Comparison of ENCODE assay signal across 8 cellular contexts in genomic region chr10:116742367-116743265, GRCh38. TPM values are rescaled to one million over a fixed set of nuclear protein-coding genes. Genes with fewer than 3 reads are reported as not detected.
DNase-seq lines count a peak whose midpoint lies in the region; ATAC-seq and TF ChIP-seq lines count a peak whose summit lies in the region.

A gene with protein sequence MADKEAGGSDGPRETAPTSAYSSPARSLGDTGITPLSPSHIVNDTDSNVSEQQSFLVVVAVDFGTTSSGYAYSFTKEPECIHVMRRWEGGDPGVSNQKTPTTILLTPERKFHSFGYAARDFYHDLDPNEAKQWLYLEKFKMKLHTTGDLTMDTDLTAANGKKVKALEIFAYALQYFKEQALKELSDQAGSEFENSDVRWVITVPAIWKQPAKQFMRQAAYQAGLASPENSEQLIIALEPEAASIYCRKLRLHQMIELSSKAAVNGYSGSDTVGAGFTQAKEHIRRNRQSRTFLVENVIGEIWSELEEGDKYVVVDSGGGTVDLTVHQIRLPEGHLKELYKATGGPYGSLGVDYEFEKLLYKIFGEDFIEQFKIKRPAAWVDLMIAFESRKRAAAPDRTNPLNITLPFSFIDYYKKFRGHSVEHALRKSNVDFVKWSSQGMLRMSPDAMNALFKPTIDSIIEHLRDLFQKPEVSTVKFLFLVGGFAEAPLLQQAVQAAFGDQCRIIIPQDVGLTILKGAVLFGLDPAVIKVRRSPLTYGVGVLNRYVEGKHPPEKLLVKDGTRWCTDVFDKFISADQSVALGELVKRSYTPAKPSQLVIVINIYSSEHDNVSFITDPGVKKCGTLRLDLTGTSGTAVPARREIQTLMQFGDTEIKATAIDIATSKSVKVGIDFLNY (minus strand): TSS chr10:116742566. CDS start chr10:116742469, 97 bp downstream.

- TF ChIP-seq EP300 in suprapubic skin (IDR thresholded peaks at IDR 0.05) = no peak

- under 1% methylated on average over 43 of the region's 114 CpGs for WGBS in suprapubic skin

- no peak within 1 kb of the TSS for H3K27ac Mint-ChIP-seq in activated naive CD4-positive, alpha-beta T cell treated with anti-CD3 and anti-CD28 coated beads for 36 hours
- peak within 1 kb of the TSS; percentile 20 to 56 (median 41) for H3K27ac Mint-ChIP-seq in nephron

- TF ChIP-seq CTCF in AG09319 (IDR thresholded peaks at IDR 0.05; ENCODE audit: low read depth, low read length) = no peak
- TF ChIP-seq CTCF in nephron (IDR thresholded peaks at IDR 0.05; ENCODE audit: unreplicated experiment in 3 of 3) = no peak
- TF ChIP-seq CTCF in suprapubic skin (IDR thresholded peaks at IDR 0.05) = no peak

- H3K4me1 Mint-ChIP-seq in activated naive CD4-positive, alpha-beta T cell treated with anti-CD3 and anti-CD28 coated beads for 36 hours (ENCODE audit: low read depth) = peaks cover 1% of the 10 kb centered on the region
- H3K4me1 Mint-ChIP-seq in nephron = peaks cover 8% of the 10 kb centered on the region

- no peaks in the 10 kb centered on the region for H3K36me3 Mint-ChIP-seq in activated naive CD4-positive, alpha-beta T cell treated with anti-CD3 and anti-CD28 coated beads for 36 hours (ENCODE audit: low read depth)
- no peaks in the 10 kb centered on the region for H3K36me3 Mint-ChIP-seq in nephron (ENCODE audit: low read depth)

- H3K36me3 ChIP-seq in NT2/D1 (ENCODE audit: insufficient read depth, insufficient read length, low read length) = no peaks in the 10 kb centered on the region
- no peaks in the 10 kb centered on the region for H3K36me3 ChIP-seq in suprapubic skin

- peak within 1 kb of the TSS; percentile 43 for H3K4me3 Mint-ChIP-seq in activated naive CD4-positive, alpha-beta T cell treated with anti-CD3 and anti-CD28 coated beads for 36 hours
- H3K4me3 Mint-ChIP-seq in nephron = peak within 1 kb of the TSS; percentile 82 to 90 (median 84)

- ATAC-seq in GM18868 (IDR thresholded peaks at IDR 0.05; ENCODE audit: unreplicated experiment) = peak; percentile 94
- peak; percentile 85 for ATAC-seq in HG03066 (IDR thresholded peaks at IDR 0.05; ENCODE audit: low read depth, unreplicated experiment)

- peak in 1 of 2 donors; percentile 38 for TF ChIP-seq POLR2A in suprapubic skin (IDR thresholded peaks at IDR 0.05)

- peak within 1 kb of the TSS; percentile 81 for H3K27ac ChIP-seq in suprapubic skin

- no peaks in the 10 kb centered on the region for H3K9me3 Mint-ChIP-seq in activated naive CD4-positive, alpha-beta T cell treated with anti-CD3 and anti-CD28 coated beads for 36 hours
- no peaks in the 10 kb centered on the region for H3K9me3 Mint-ChIP-seq in nephron

- intact Hi-C loops in activated naive CD4-positive, alpha-beta T cell treated with anti-CD3 and anti-CD28 coated beads for 36 hours (cut with micrococcal nuclease) = loop anchor here (2.0 to 5.0 kb wide), 2 partner anchors 46 to 430 kb away; no protein-coding TSS in a partner anchor

- H3K9me3 ChIP-seq in NT2/D1 (ENCODE audit: insufficient read depth, low read length) = no peaks in the 10 kb centered on the region
- H3K9me3 ChIP-seq in suprapubic skin = no peaks in the 10 kb centered on the region

- H3K27me3 ChIP-seq in NT2/D1 (ENCODE audit: insufficient read depth, insufficient read length) = peaks cover 48% of the 10 kb centered on the region
- H3K27me3 ChIP-seq in suprapubic skin = peaks cover 10% of the 10 kb centered on the region

- H3K9ac ChIP-seq in NT2/D1 (ENCODE audit: insufficient read length, low read depth) = peak within 1 kb of the TSS; percentile 70

- peak; percentile 38 for DNase-seq in AG09319 (ENCODE audit: extremely low read depth, low read depth)
- no peak for DNase-seq in NT2/D1 (ENCODE audit: low read depth, low spot score)
- peak; percentile 50 for DNase-seq in activated naive CD4-positive, alpha-beta T cell treated with anti-CD3 and anti-CD28 coated beads for 36 hours
- peak; percentile 42 for DNase-seq in foreskin melanocyte
- peak in 1 of 2 donors; percentile 74 for DNase-seq in suprapubic skin (ENCODE audit: low spot score in 2 of 2)

- peaks cover 72% of the 10 kb centered on the region for H3K27me3 Mint-ChIP-seq in activated naive CD4-positive, alpha-beta T cell treated with anti-CD3 and anti-CD28 coated beads for 36 hours (ENCODE audit: low read depth)
- H3K27me3 Mint-ChIP-seq in nephron (ENCODE audit: low read depth) = peaks cover 53% of the 10 kb centered on the region

- peak within 1 kb of the TSS; percentile 60 for H3K4me3 ChIP-seq in NT2/D1 (ENCODE audit: insufficient read length, low read depth)
- peak within 1 kb of the TSS; percentile 81 for H3K4me3 ChIP-seq in suprapubic skin

- H3K4me1 ChIP-seq in NT2/D1 (ENCODE audit: insufficient read depth, insufficient read length) (no peaks in the 10 kb centered on the region), suprapubic skin (peaks cover 19% of the 10 kb centered on the region)

- CTCF ChIA-PET in activated naive CD4-positive, alpha-beta T cell treated with anti-CD3 and anti-CD28 coated beads for 36 hours (lab: Charles Lee) = interaction anchor here (1.2 kb wide), 1 partner anchor 46 kb away, joined by 5 read pairs; no protein-coding TSS in a partner anchor

RNA-seq across cellular contexts. Expression of the gene that starts here (rescaled TPM):
- under 1 TPM in 1 of 2 experiments, not detected in 1; 0.05 TPM for total RNA-seq in activated naive CD4-positive, alpha-beta T cell treated with anti-CD3 and anti-CD28 coated beads for 36 hours
- total RNA-seq in suprapubic skin = 10 to 100 TPM in 3 of 4 donors, 1 to 10 TPM in 1; 9.6 to 26.6 (median 18.2) TPM

Comparison
In these comparisons a context has a peak if more than half of its experiments do, and no peak if none do; other contexts are left out.
1. RNA of the gene that starts here (total RNA-seq): 9.6 to 26.6 TPM in suprapubic skin; 0.05 TPM in activated naive CD4-positive, alpha-beta T cell treated with anti-CD3 and anti-CD28 coated beads for 36 hours; every median in the first group is over 10 times any median in the second.
2. Peak in DNase-seq in activated naive CD4-positive, alpha-beta T cell treated with anti-CD3 and anti-CD28 coated beads for 36 hours; RNA of the gene not detected or under 1 TPM.